In genomic region chr18:78926243-78926615, GRCh38 we compare ENCODE assay signal across 18 cellular contexts. TPM values are rescaled to one million over a fixed set of nuclear protein-coding genes. Genes with fewer than 3 reads are reported as not detected.
DNase-seq lines count a peak whose midpoint lies in the region; ATAC-seq and TF ChIP-seq lines count a peak whose summit lies in the region.
"Had no signal": no experiment of that assay in that cellular context is flagged by ENCODE, and none has a peak within 500 bp of the region (broad histone marks: within the 10 kb centered on the region; RNA-seq: fewer than 3 reads in every experiment).

No MANE protein-coding gene starts in this region.

- no peaks in the 10 kb centered on the region for H3K9me2 ChIP-seq in GM23338 (ENCODE audit: insufficient read depth)

- H3K4me1 Mint-ChIP-seq in GM23338, result no peaks in the 10 kb centered on the region
- H3K4me1 Mint-ChIP-seq in endothelial cell (ENCODE audit: unreplicated experiment), result no peaks in the 10 kb centered on the region
- H3K4me1 Mint-ChIP-seq in T-cell, result no peaks in the 10 kb centered on the region
- H3K4me1 Mint-ChIP-seq: CD4-positive, CD25-positive, alpha-beta regulatory T cell had no signal

- CTCF ChIA-PET in T-cell (lab: Charles Lee), result no interaction called here

- H3F3A ChIP-seq in GM23338 (replicated peaks; ENCODE audit: low read depth), result no peaks in the 10 kb centered on the region

- H3K27ac Mint-ChIP-seq in GM23338 (no peak overlapping the region), endothelial cell (ENCODE audit: unreplicated experiment) (no peak overlapping the region), T-cell (no peak overlapping the region)
- H3K27ac Mint-ChIP-seq: CD4-positive, CD25-positive, alpha-beta regulatory T cell; CD8-positive, alpha-beta T cell; HFFc6 had no signal

- no peak overlapping the region for H3K4me3 Mint-ChIP-seq in GM23338
- peak overlapping the region; percentile 21 for H3K4me3 Mint-ChIP-seq in endothelial cell (ENCODE audit: unreplicated experiment)
- no peak overlapping the region for H3K4me3 Mint-ChIP-seq in T-cell
- H3K4me3 Mint-ChIP-seq: CD4-positive, CD25-positive, alpha-beta regulatory T cell; CD8-positive, alpha-beta T cell; HFFc6 had no signal

- no peak overlapping the region for H3K4me2 ChIP-seq in GM23338

- no peaks in the 10 kb centered on the region for H3K36me3 ChIP-seq in GM23338 (ENCODE audit: insufficient read depth)
- H3K36me3 ChIP-seq in sigmoid colon, result no peaks in the 10 kb centered on the region
- H3K36me3 ChIP-seq: HAP-1 had no signal

- H3K4me3 ChIP-seq in GM23338 (no peak overlapping the region), sigmoid colon (no peak overlapping the region)
- H3K4me3 ChIP-seq: HAP-1 had no signal

- DNase-seq in GM23338 (ENCODE audit: low spot score) (no peak), endothelial cell (ENCODE audit: low spot score) (no peak), sciatic nerve (ENCODE audit: low spot score) (peak; percentile 37), sigmoid colon (no peak), T-cell (no peak), LoVo (ENCODE audit: low spot score) (no peak)
- DNase-seq: C1 segment of cervical spinal cord; Caco-2; CD4-positive, CD25-positive, alpha-beta regulatory T cell; CD8-positive, alpha-beta T cell; DMS153; DND-41; GOT3; HFFc6 had no signal

- TF ChIP-seq POLR2A in sigmoid colon (IDR thresholded peaks at IDR 0.05), result no peak

- H3K9me3 Mint-ChIP-seq in GM23338, result peaks cover 81% of the 10 kb centered on the region; the same call in 2 of the 3 replicates
- peaks cover 31% of the 10 kb centered on the region for H3K9me3 Mint-ChIP-seq in endothelial cell (ENCODE audit: unreplicated experiment)
- no peaks in the 10 kb centered on the region for H3K9me3 Mint-ChIP-seq in T-cell
- H3K9me3 Mint-ChIP-seq: CD8-positive, alpha-beta T cell had no signal

- POLR2A ChIA-PET in T-cell (lab: Charles Lee), result no interaction called here

- H3K9me3 ChIP-seq in sigmoid colon, result no peaks in the 10 kb centered on the region
- H3K9me3 ChIP-seq: Caco-2, HAP-1 had no signal

- 94% methylated on average over 12 of the region's 12 CpGs for WGBS in sigmoid colon, 2 donors

- H2AFZ ChIP-seq in GM23338, result 0 out of 2 replicates have a peak overlapping the region, but pooled peaks have one; percentile 63

- no peaks in the 10 kb centered on the region for H4K20me1 ChIP-seq in GM23338 (replicated peaks; ENCODE audit: insufficient read depth)

- H3K36me3 Mint-ChIP-seq in GM23338 (ENCODE audit: low read depth) (peaks cover 31% of the 10 kb centered on the region; the same call in 2 of the 3 replicates), endothelial cell (ENCODE audit: low read depth, unreplicated experiment) (peaks cover 6% of the 10 kb centered on the region), T-cell (no peaks in the 10 kb centered on the region)
- H3K36me3 Mint-ChIP-seq: CD4-positive, CD25-positive, alpha-beta regulatory T cell; CD8-positive, alpha-beta T cell had no signal

- H3K79me2 ChIP-seq in GM23338 (replicated peaks; ENCODE audit: insufficient read depth), result no peaks in the 10 kb centered on the region

- no peak for ATAC-seq in GM23338
- no peak for ATAC-seq in sciatic nerve
- no peak for ATAC-seq in T-cell (replicated peaks in 1 of 4)
- ATAC-seq: CD8-positive, alpha-beta T cell had no signal

- H3K4me1 ChIP-seq in GM23338 (ENCODE audit: insufficient read depth), result no peaks in the 10 kb centered on the region
- H3K4me1 ChIP-seq in sigmoid colon, result no peaks in the 10 kb centered on the region
- H3K4me1 ChIP-seq: Caco-2, HAP-1 had no signal

- H3K27ac ChIP-seq in GM23338 (ENCODE audit: low read depth) (no peak overlapping the region), sigmoid colon (no peak overlapping the region)

- H3K27me3 Mint-ChIP-seq in GM23338 (ENCODE audit: insufficient read depth, low read depth, poor library complexity) (peaks cover 2% of the 10 kb centered on the region), endothelial cell (ENCODE audit: unreplicated experiment) (peaks cover 7% of the 10 kb centered on the region), T-cell (no peaks in the 10 kb centered on the region)
- H3K27me3 Mint-ChIP-seq: CD4-positive, CD25-positive, alpha-beta regulatory T cell had no signal

- no peak for TF ChIP-seq EP300 in sigmoid colon (IDR thresholded peaks at IDR 0.05)

- H3K27me3 ChIP-seq in GM23338 (ENCODE audit: insufficient read depth) (no peaks in the 10 kb centered on the region), sigmoid colon (no peaks in the 10 kb centered on the region)

- intact Hi-C loops in sciatic nerve (cut with DNase I) (loop anchor here (5.0 kb wide), 1 partner anchor 211 kb away; no protein-coding TSS in a partner anchor), sigmoid colon (cut with DNase I) (no loop called here)

- TF ChIP-seq CTCF in GM23338 (conservative IDR thresholded peaks at IDR 0.05; ENCODE audit: low read depth in 2 of 2) (no peak), endothelial cell (IDR thresholded peaks at IDR 0.05; ENCODE audit: unreplicated experiment) (no peak), sigmoid colon (IDR thresholded peaks at IDR 0.05) (no peak)

TF ChIP-seq in GM23338, 12 proteins besides CTCF, POLR2A, EP300 and RAD21 (continues in another document):
- no peak for TF ChIP-seq ZNF462 (CRISPR knock-in tag; IDR thresholded peaks at IDR 0.05)

RNA-seq across cellular contexts. Expression of gene SALL3, which starts 53.4 kb away (rescaled TPM):
- 29.0 and 39.8 TPM in 2 replicates for total RNA-seq in GM23338 (2014; rRNA removed; shearing (Covaris generic))
- polyA plus RNA-seq in GM23338 (2016; fragmentation: Nextera tagmentation; extraction: Ambion mirVana), result 11.0 and 16.9 TPM in 2 replicates
- 2.5 TPM for total RNA-seq in endothelial cell (ENCODE audit: unreplicated experiment)
- total RNA-seq in sciatic nerve, result 0.09 TPM
- total RNA-seq in sigmoid colon, result not detected
- polyA plus RNA-seq in sigmoid colon, result not detected
- total RNA-seq in T-cell, result under 1 TPM in 3 of 5 donors, not detected in 2; 0.03 to 0.09 (median 0.07) TPM
- total RNA-seq: A172; A673; Caco-2; CD4-positive, CD25-positive, alpha-beta regulatory T cell; CD8-positive, alpha-beta T cell; HFFc6 had no signal
- polyA plus RNA-seq: BJ; CD4-positive, CD25-positive, alpha-beta regulatory T cell had no signal
